In genomic region chr4:18020671-18021469, GRCh38 we compare ENCODE assay signal across 1 cellular context.
TF ChIP-seq lines count a peak whose summit lies in the region.

No MANE protein-coding gene starts in this region.

TF ChIP-seq in HEK293, 187 proteins besides CTCF, POLR2A, EP300 and RAD21 (continued from another document):
- TF ChIP-seq ZSCAN4 (tag by site-specific recombination; IDR thresholded peaks at IDR 0.05) (peak; percentile 42; the same call in 1 of the 2 replicates), PRDM1 (tag by site-specific recombination; IDR thresholded peaks at IDR 0.05) (peak; percentile 63; the same call in 1 of the 2 replicates), ZNF221 (tag by site-specific recombination; IDR thresholded peaks at IDR 0.05; ENCODE audit: borderline replicate concordance) (no peak), ZNF214 (tag by site-specific recombination; IDR thresholded peaks at IDR 0.05; ENCODE audit: borderline replicate concordance) (no peak), ZBTB8A (tag by site-specific recombination; IDR thresholded peaks at IDR 0.05) (peak; percentile 33; the same call in 1 of the 2 replicates), GLIS1 (tag by site-specific recombination; IDR thresholded peaks at IDR 0.05) (peak; percentile 19; the same call in 1 of the 2 replicates), ZNF24 (tag by site-specific recombination; IDR thresholded peaks at IDR 0.05) (0 out of 2 replicates have a peak, but pooled peaks have one; percentile 24), ZBTB10 (tag by site-specific recombination; IDR thresholded peaks at IDR 0.05) (0 out of 2 replicates have a peak, but pooled peaks have one; percentile 55), IKZF3 (tag by site-specific recombination; IDR thresholded peaks at IDR 0.05) (peak; percentile 50; the same call in 1 of the 2 replicates), ZXDB (tag by site-specific recombination; IDR thresholded peaks at IDR 0.05) (0 out of 2 replicates have a peak, but pooled peaks have one; percentile 36), ZNF639 (tag by site-specific recombination; IDR thresholded peaks at IDR 0.05) (peak; percentile 46; the same call in 1 of the 2 replicates), SP3 (tag by site-specific recombination; IDR thresholded peaks at IDR 0.05) (peak; percentile 24), SP2 (tag by site-specific recombination; IDR thresholded peaks at IDR 0.05) (peak; percentile 36; the same call in 1 of the 2 replicates), ZNF692 (tag by site-specific recombination; IDR thresholded peaks at IDR 0.05) (peak; percentile 88), ZFP69B (tag by site-specific recombination; IDR thresholded peaks at IDR 0.05) (0 out of 2 replicates have a peak, but pooled peaks have one; percentile 33), WT1 (tag by site-specific recombination; IDR thresholded peaks at IDR 0.05) (0 out of 2 replicates have a peak, but pooled peaks have one; percentile 26), ZNF239 (tag by site-specific recombination; IDR thresholded peaks at IDR 0.05) (no peak), ZBTB17 (tag by site-specific recombination; IDR thresholded peaks at IDR 0.05) (peak; percentile 29; the same call in 1 of the 2 replicates), ZNF398 (tag by site-specific recombination; IDR thresholded peaks at IDR 0.05) (peak; percentile 88), ZNF580 (tag by site-specific recombination; IDR thresholded peaks at IDR 0.05) (0 out of 2 replicates have a peak, but pooled peaks have one; percentile 41), ZNF600 (tag by site-specific recombination; IDR thresholded peaks at IDR 0.05) (peak; percentile 75; the same call in 1 of the 2 replicates), ZNF514 (tag by site-specific recombination; IDR thresholded peaks at IDR 0.05) (no peak)
TF ChIP-seq in HEK293: peak in this region for 30.
